Comparison of ENCODE assay signal across 13 cellular contexts in genomic region chr15:86199467-86200145, GRCh38.
DNase-seq lines count a peak whose midpoint lies in the region; ATAC-seq and TF ChIP-seq lines count a peak whose summit lies in the region.
"Had no signal": no experiment of that assay in that cellular context is flagged by ENCODE, and none has a peak within 500 bp of the region (broad histone marks: within the 10 kb centered on the region; RNA-seq: fewer than 3 reads in every experiment).

No MANE protein-coding gene starts in this region.

- intact Hi-C loops in gastrocnemius medialis (cut with DNase I; ENCODE audit: low total_unique reads): no loop called here

- no peak overlapping the region for H3K4me3 ChIP-seq in AG10803 (ENCODE audit: low read length)
- H3K4me3 ChIP-seq in gastroesophageal sphincter: no peak overlapping the region
- H3K4me3 ChIP-seq in gastrocnemius medialis: no peak overlapping the region
- H3K4me3 ChIP-seq: BLaER1 treated with 17β-estradiol and CSF1 and Interleukin-3, amounts not matched to agents 10 nM and 100 nM had no signal

- no peak for TF ChIP-seq POLR2A in gastroesophageal sphincter (IDR thresholded peaks at IDR 0.05)
- TF ChIP-seq POLR2A in gastrocnemius medialis (IDR thresholded peaks at IDR 0.05): no peak

- H3K36me3 ChIP-seq in gastroesophageal sphincter: no peaks in the 10 kb centered on the region
- H3K36me3 ChIP-seq in gastrocnemius medialis: no peaks in the 10 kb centered on the region
- H3K36me3 ChIP-seq: BLaER1 treated with 17β-estradiol and CSF1 and Interleukin-3, amounts not matched to agents 10 nM and 100 nM had no signal

- TF ChIP-seq EP300 in gastroesophageal sphincter (IDR thresholded peaks at IDR 0.05): no peak

- H3K27me3 ChIP-seq in gastroesophageal sphincter (no peaks in the 10 kb centered on the region), gastrocnemius medialis (no peaks in the 10 kb centered on the region)
- H3K27me3 ChIP-seq: BLaER1 treated with 17β-estradiol and CSF1 and Interleukin-3, amounts not matched to agents 10 nM and 100 nM had no signal

- H3K9me3 ChIP-seq in gastroesophageal sphincter (no peaks in the 10 kb centered on the region), gastrocnemius medialis (no peaks in the 10 kb centered on the region)
- H3K9me3 ChIP-seq: BLaER1 treated with 17β-estradiol and CSF1 and Interleukin-3, amounts not matched to agents 10 nM and 100 nM had no signal

- 29 to 33% methylated on average over 7 of the region's 7 CpGs for WGBS in gastroesophageal sphincter (ENCODE audit: low coverage in 1 of 2), 2 donors

- in situ Hi-C loops in gastrocnemius medialis (cut with MboI; ENCODE audit: low sequenced_read_pairs in 4 of 4): loop anchor here in 1 of 4 donors (10.0 kb wide), 1 partner anchor 75 kb away; no protein-coding TSS in a partner anchor

- peaks cover 0 to 4% (median 0%) of the 10 kb centered on the region in 3 donors for H3K4me1 ChIP-seq in gastroesophageal sphincter
- H3K4me1 ChIP-seq in gastrocnemius medialis: peaks cover 4 to 9% of the 10 kb centered on the region in 2 donors
- H3K4me1 ChIP-seq: BLaER1 treated with 17β-estradiol and CSF1 and Interleukin-3, amounts not matched to agents 10 nM and 100 nM had no signal

- TF ChIP-seq CTCF in AG10803 (conservative IDR thresholded peaks at IDR 0.05; ENCODE audit: low read length) (no peak), gastroesophageal sphincter (IDR thresholded peaks at IDR 0.05) (no peak), gastrocnemius medialis (IDR thresholded peaks at IDR 0.05 in 4 of 5, conservative IDR thresholded peaks at IDR 0.05 in 1 of 5) (no peak)

- DNase-seq in AG10803 (ENCODE audit: low read depth): peak; percentile 2
- DNase-seq in NCI-H82 treated with DMSO at 0.1 percent for 48 hours (lab: John Stamatoyannopoulos, UW; ENCODE audit: unreplicated experiment): peak; percentile 90
- DNase-seq in gastrocnemius medialis: no peak
- DNase-seq in NCI-H1694 (lab: John Stamatoyannopoulos, UW): no peak
- DNase-seq: 8988T; CD4-positive, CD25-positive, alpha-beta regulatory T cell; DMS79; HCEC 1CT; HFFc6 had no signal

- H3K27ac ChIP-seq in gastroesophageal sphincter: no peak overlapping the region
- peak overlapping the region; percentile 4 to 70 (median 56) for H3K27ac ChIP-seq in gastrocnemius medialis
- H3K27ac ChIP-seq: BLaER1 treated with 17β-estradiol and CSF1 and Interleukin-3, amounts not matched to agents 10 nM and 100 nM had no signal

- ATAC-seq in gastroesophageal sphincter (peak; percentile 68), gastrocnemius medialis (peak; percentile 92 to 97), GM19328 (IDR thresholded peaks at IDR 0.05; ENCODE audit: unreplicated experiment) (no peak), GM21381 (IDR thresholded peaks at IDR 0.05; ENCODE audit: unreplicated experiment) (no peak)

Comparison
In these comparisons a context has a peak if more than half of its experiments do, and no peak if none do; other contexts are left out.
1. DNase-seq: peak in AG10803 (single experiment) and NCI-H82 treated with DMSO at 0.1 percent for 48 hours (single experiment); none in gastrocnemius medialis (0 of 2) and NCI-H1694 (single experiment).
2. ATAC-seq: peak in gastroesophageal sphincter (single experiment) and gastrocnemius medialis (2 of 2); none in GM19328 (single experiment) and GM21381 (single experiment).
3. H3K27ac ChIP-seq: peak in gastrocnemius medialis (4 of 4); none in gastroesophageal sphincter (0 of 4).